Comparison of ENCODE assay signal across 35 cellular contexts in genomic region chr17:56765449-56765848, GRCh38.
"Had no signal": no experiment of that assay in that cellular context is flagged by ENCODE, and none has a peak within 500 bp of the region (broad histone marks: within the 10 kb centered on the region; RNA-seq: fewer than 3 reads in every experiment).

No MANE protein-coding gene starts in this region.

- H3K4me3 ChIP-seq: adrenal gland had no signal

- DNase-seq: activated B cell treated with CpG ODN at 0.5 μM for 24 hours; activated CD4-positive, alpha-beta memory T cell treated with anti-CD3 and anti-CD28 coated beads, Interleukin-2, amount 10 ng/mL, durations not matched to agents 7 days and 5 days; activated CD4-positive, alpha-beta T cell treated with anti-CD3 and anti-CD28 coated beads for 4 hours; activated CD4-positive, alpha-beta T cell treated with anti-CD3 and anti-CD28 coated beads, Interleukin-2, amount 50 U/mL, for 1 hour; activated CD4-positive, CD25-positive, alpha-beta regulatory T cell treated with anti-CD3 and anti-CD28 coated beads, Interleukin-2, amount 50 U/mL, for 72 hours; activated CD8-positive, alpha-beta memory T cell treated with anti-CD3 and anti-CD28 coated beads for 24 hours; activated effector memory CD4-positive, alpha-beta T cell treated with anti-CD3 and anti-CD28 coated beads, Interleukin-2, amount 50 U/mL, for 16 hours; activated naive CD4-positive, alpha-beta T cell; activated T-cell treated with anti-CD3 and anti-CD28 coated beads, Interleukin-2, amount 50 U/mL, for 1 hour; activated T-cell treated with anti-CD3 and anti-CD28 coated beads, Interleukin-2, amount 50 U/mL, for 72 hours; adrenal gland; caudate nucleus; cerebellar nuclear complex; Karpas-422; NCI-H1092 treated with DMSO at 0.1 percent for 48 hours; NCI-H1417; NCI-H146; NCI-H187; NCI-H2029 treated with DMSO at 0.1 percent for 48 hours; NCI-H2107; NCI-H2171; NCI-H510A; NCI-H526; NCI-H748 treated with DMSO at 0.1 percent for 48 hours; OCI-M1; Right ventricle myocardium superior; SW 1271; T-helper 1 cell; T-helper 2 cell; T-helper 9 cell had no signal

- H3K27me3 ChIP-seq: adrenal gland had no signal

- H3K27ac ChIP-seq: adrenal gland, VCaP had no signal

- H3K4me1 ChIP-seq: adrenal gland had no signal

- H3K9me3 ChIP-seq: adrenal gland had no signal

- FAIRE-seq: bronchial epithelial cell had no signal

- H3K36me3 ChIP-seq: adrenal gland had no signal

- H3K9me3 Mint-ChIP-seq: activated B cell treated with CpG ODN at 0.5 μM for 24 hours; activated CD4-positive, alpha-beta memory T cell treated with anti-CD3 and anti-CD28 coated beads, Interleukin-2, amount 10 ng/mL, durations not matched to agents 7 days and 5 days; activated naive CD4-positive, alpha-beta T cell treated with anti-CD3 and anti-CD28 coated beads, Interleukin-2, amount 50 U/mL, for 24 hours; activated T-cell treated with anti-CD3 and anti-CD28 coated beads, Interleukin-2, amount 50 U/mL, for 72 hours; activated T-helper 17 cell treated with anti-CD3 and anti-CD28 coated beads, Interleukin-2, amount 50 U/mL, for 72 hours had no signal

- H3K27ac Mint-ChIP-seq: activated B cell treated with CpG ODN at 0.5 μM for 24 hours; activated CD4-positive, alpha-beta memory T cell treated with anti-CD3 and anti-CD28 coated beads, Interleukin-2, amount 10 ng/mL, durations not matched to agents 7 days and 5 days; activated naive CD4-positive, alpha-beta T cell treated with anti-CD3 and anti-CD28 coated beads, Interleukin-2, amount 50 U/mL, for 24 hours; activated T-cell treated with anti-CD3 and anti-CD28 coated beads, Interleukin-2, amount 50 U/mL, for 72 hours; activated T-helper 17 cell treated with anti-CD3 and anti-CD28 coated beads, Interleukin-2, amount 50 U/mL, for 72 hours; brain had no signal

- ATAC-seq: activated T-cell treated with anti-CD3 and anti-CD28 coated beads, Interleukin-2, amount 50 U/mL, for 72 hours; activated T-helper 17 cell treated with anti-CD3 and anti-CD28 coated beads, Interleukin-2, amount 50 U/mL, for 72 hours had no signal

- H3K36me3 Mint-ChIP-seq: activated naive CD4-positive, alpha-beta T cell treated with anti-CD3 and anti-CD28 coated beads, Interleukin-2, amount 50 U/mL, for 24 hours; brain had no signal
